In genomic region chr2:144470334-144470733, GRCh38 we compare ENCODE assay signal across 13 cellular contexts. TPM values are rescaled to one million over a fixed set of nuclear protein-coding genes. Genes with fewer than 3 reads are reported as not detected.
DNase-seq lines count a peak whose midpoint lies in the region; ATAC-seq and TF ChIP-seq lines count a peak whose summit lies in the region.
"Had no signal": no experiment of that assay in that cellular context is flagged by ENCODE, and none has a peak within 500 bp of the region (broad histone marks: within the 10 kb centered on the region; RNA-seq: fewer than 3 reads in every experiment).

No MANE protein-coding gene starts in this region.

- peaks cover 100% of the 10 kb centered on the region for H3K79me2 ChIP-seq in GM23248 (ENCODE audit: insufficient read depth)

- no peaks in the 10 kb centered on the region for H3K27me3 Mint-ChIP-seq in osteocyte (ENCODE audit: unreplicated experiment)

- H3K4me3 ChIP-seq in GM23248 = no peak overlapping the region

- peak overlapping the region; percentile 35 for H3K27ac Mint-ChIP-seq in osteocyte (ENCODE audit: unreplicated experiment)

- no peak overlapping the region for H3K4me2 ChIP-seq in GM23248 (ENCODE audit: unreplicated experiment)

- H3F3A ChIP-seq in GM23248 (ENCODE audit: insufficient read depth) = no peaks in the 10 kb centered on the region

- in situ Hi-C loops in GM23248 (cut with MboI) = no loop called here

- ATAC-seq in HG03175 (IDR thresholded peaks at IDR 0.05; ENCODE audit: unreplicated experiment) = no peak
- ATAC-seq in left lobe of liver = no peak
- ATAC-seq: activated CD4-positive, CD25-positive, alpha-beta regulatory T cell treated with anti-CD3 and anti-CD28 coated beads, Interleukin-2, amount 50 U/mL, for 24 hours; right cardiac atrium had no signal

- no peak overlapping the region for H3K4me3 Mint-ChIP-seq in osteocyte (ENCODE audit: unreplicated experiment)

- peaks cover 7% of the 10 kb centered on the region for H3K36me3 Mint-ChIP-seq in osteocyte (ENCODE audit: unreplicated experiment)

- 13 to 15% methylated on average over 1 of the region's 1 CpG for WGBS in GM23248 (ENCODE audit: low coverage in 1 of 2, low lambda C conversion rate in 2 of 2, missing lambda C conversion rate in 2 of 2), 2 experiments

- no peaks in the 10 kb centered on the region for H3K36me3 ChIP-seq in GM23248 (ENCODE audit: low read depth)

- peak overlapping the region; percentile 11; the same call in 1 of the 2 replicates for H3K27ac ChIP-seq in GM23248

- no peaks in the 10 kb centered on the region for H3K27me3 ChIP-seq in GM23248 (replicated peaks; ENCODE audit: insufficient read depth)

- no peak overlapping the region for H2AFZ ChIP-seq in GM23248

- peaks cover 14% of the 10 kb centered on the region for H3K4me1 ChIP-seq in GM23248 (ENCODE audit: insufficient read depth)

- H3K9me2 ChIP-seq in GM23248 (ENCODE audit: insufficient read depth) = no peaks in the 10 kb centered on the region

- no peak for TF ChIP-seq CTCF in osteocyte (IDR thresholded peaks at IDR 0.05)

- no peaks in the 10 kb centered on the region for H4K20me1 ChIP-seq in GM23248 (ENCODE audit: insufficient read depth)

- peak overlapping the region; percentile 16; the same call in 1 of the 2 replicates for H3K9ac ChIP-seq in GM23248

- H3K9me3 Mint-ChIP-seq in osteocyte (ENCODE audit: unreplicated experiment) = no peaks in the 10 kb centered on the region

- DNase-seq in GM23248 (no peak), NCI-H748 treated with DMSO at 0.1 percent for 48 hours (lab: John Stamatoyannopoulos, UW) (peak; percentile 11), dermis blood vessel endothelial cell (peak; percentile 31), osteocyte (ENCODE audit: extremely low spot score, unreplicated experiment) (no peak), pons (ENCODE audit: low spot score) (no peak), left lobe of liver (ENCODE audit: low spot score) (no peak)
- no peak for DNase-seq in activated CD4-positive, CD25-positive, alpha-beta regulatory T cell (lab: John Stamatoyannopoulos, UW)
- DNase-seq: activated effector memory CD4-positive, alpha-beta T cell treated with Interleukin-2 at 50 U/mL for 16 hours; amygdala; NCI-H2029 treated with DMSO at 0.1 percent for 48 hours; right cardiac atrium had no signal

- H3K9me3 ChIP-seq in GM23248 (ENCODE audit: low read depth) = no peaks in the 10 kb centered on the region

- H3K4me1 Mint-ChIP-seq in osteocyte (ENCODE audit: unreplicated experiment) = peaks cover 12% of the 10 kb centered on the region

RNA-seq across cellular contexts. Expression of gene ZEB2, which starts 49.6 kb away (rescaled TPM):
- total RNA-seq in GM23248 (2014; rRNA removed; shearing (Covaris generic)) = 36.4 and 46.8 TPM in 2 replicates
- polyA plus RNA-seq in GM23248 (2016; fragmentation: Nextera tagmentation; extraction: Ambion mirVana) = 25.6 and 26.2 TPM in 2 replicates
- total RNA-seq in dermis blood vessel endothelial cell = 5.3 and 8.4 TPM in 2 replicates
- 126 and 139 TPM in 2 replicates for total RNA-seq in osteocyte
- total RNA-seq in left lobe of liver = 19.3 TPM

Comparison
In these comparisons a context has a peak if more than half of its experiments do, and no peak if none do; other contexts are left out.
1. DNase-seq: peak in NCI-H748 treated with DMSO at 0.1 percent for 48 hours (single experiment) and dermis blood vessel endothelial cell (single experiment); none in GM23248 (single experiment), osteocyte (single experiment), activated CD4-positive, CD25-positive, alpha-beta regulatory T cell (0 of 4), pons (single experiment) and left lobe of liver (single experiment).